In genomic region chr7:113120647-113121046, GRCh38 we compare ENCODE assay signal across 20 cellular contexts. TPM values are rescaled to one million over a fixed set of nuclear protein-coding genes. Genes with fewer than 3 reads are reported as not detected.
A peak's percentile ranks its signal among the peaks of the same experiment; 100 is the strongest.
DNase-seq lines count a peak whose midpoint lies in the region; ATAC-seq, FAIRE-seq and TF ChIP-seq lines count a peak whose summit lies in the region.
"Had no signal": no experiment of that assay in that cellular context is flagged by ENCODE, and none has a peak within 500 bp of the region (broad histone marks: within the 10 kb centered on the region; RNA-seq: fewer than 3 reads in every experiment).

No MANE protein-coding gene starts in this region.

- H3K4me3 Mint-ChIP-seq in natural killer cell treated with Interleukin-12 subunit alpha and Interleukin-12 subunit beta and Interleukin-15 and Interleukin-18, amount 100 ng/mL, for 72 hours: peak overlapping the region; percentile 92
- no peak overlapping the region for H3K4me3 Mint-ChIP-seq in natural killer cell
- H3K4me3 Mint-ChIP-seq in activated T-helper 1 cell treated with anti-CD3 and anti-CD28 coated beads, Interleukin-12 subunit alpha, Interleukin-12 subunit beta, Interleukin-2, Interleukin-4 antibody, amounts not matched to agents 30 ng/mL and 10 ng/mL and 1 ng/mL, durations not matched to agents 14 hours and 24 hours and 36 hours: peak overlapping the region; percentile 20
- H3K4me3 Mint-ChIP-seq: endodermal cell, neural progenitor cell had no signal

- H3K9me3 Mint-ChIP-seq in natural killer cell treated with Interleukin-12 subunit alpha and Interleukin-12 subunit beta and Interleukin-15 and Interleukin-18, amount 100 ng/mL, for 72 hours: no peaks in the 10 kb centered on the region
- no peaks in the 10 kb centered on the region for H3K9me3 Mint-ChIP-seq in natural killer cell
- no peaks in the 10 kb centered on the region for H3K9me3 Mint-ChIP-seq in activated T-helper 1 cell treated with anti-CD3 and anti-CD28 coated beads, Interleukin-12 subunit alpha, Interleukin-12 subunit beta, Interleukin-2, Interleukin-4 antibody, amounts not matched to agents 30 ng/mL and 10 ng/mL and 1 ng/mL, durations not matched to agents 14 hours and 24 hours and 36 hours
- H3K9me3 Mint-ChIP-seq: endodermal cell, neural progenitor cell, type B pancreatic cell had no signal

- no peak for TF ChIP-seq CTCF in natural killer cell (IDR thresholded peaks at IDR 0.05)

- no peak for ATAC-seq in natural killer cell treated with Interleukin-12 subunit alpha and Interleukin-12 subunit beta and Interleukin-15 and Interleukin-18, amount 100 ng/mL, for 72 hours
- ATAC-seq in natural killer cell: no peak
- no peak for ATAC-seq in HG02623 (IDR thresholded peaks at IDR 0.05; ENCODE audit: unreplicated experiment)
- ATAC-seq in HG03196 (IDR thresholded peaks at IDR 0.05; ENCODE audit: unreplicated experiment): no peak

- peaks cover 12 to 14% of the 10 kb centered on the region in 2 donors for H3K4me1 Mint-ChIP-seq in natural killer cell treated with Interleukin-12 subunit alpha and Interleukin-12 subunit beta and Interleukin-15 and Interleukin-18, amount 100 ng/mL, for 72 hours (ENCODE audit: low read depth in 2 of 2)
- H3K4me1 Mint-ChIP-seq in natural killer cell: peaks cover 12 to 15% of the 10 kb centered on the region in 2 donors
- H3K4me1 Mint-ChIP-seq in activated T-helper 1 cell treated with anti-CD3 and anti-CD28 coated beads, Interleukin-12 subunit alpha, Interleukin-12 subunit beta, Interleukin-2, Interleukin-4 antibody, amounts not matched to agents 30 ng/mL and 10 ng/mL and 1 ng/mL, durations not matched to agents 14 hours and 24 hours and 36 hours (ENCODE audit: low read depth): peaks cover 46% of the 10 kb centered on the region

- DNase-seq in natural killer cell treated with Interleukin-12 subunit alpha and Interleukin-12 subunit beta and Interleukin-15 and Interleukin-18, amount 100 ng/mL, for 72 hours (ENCODE audit: low spot score): no peak
- DNase-seq in natural killer cell: no peak
- DNase-seq in NOMO-1 treated with dmso at 0.1 percent for 144 hours (lab: John Stamatoyannopoulos, UW; ENCODE audit: unreplicated experiment): peak; percentile 1
- no peak for DNase-seq in activated T-helper 1 cell treated with anti-CD3 and anti-CD28 coated beads, Interleukin-12 subunit alpha, Interleukin-12 subunit beta, Interleukin-2, Interleukin-4 antibody, amounts not matched to agents 30 ng/mL and 10 ng/mL and 1 ng/mL, durations not matched to agents 14 hours and 24 hours and 36 hours (ENCODE audit: low spot score)
- no peak for DNase-seq in retina
- no peak for DNase-seq in HTR-8/SVneo (ENCODE audit: insufficient read length, low spot score)
- DNase-seq: activated effector memory CD4-positive, alpha-beta T cell treated with anti-CD3 and anti-CD28 coated beads, Interleukin-2, amount 50 U/mL, for 16 hours; amygdala; endodermal cell; hippocampal formation; kidney glomerular epithelial cell; midbrain; NCI-H1092 treated with DMSO at 0.1 percent for 48 hours; NCI-H748 treated with DMSO at 0.1 percent for 48 hours; stimulated activated naive CD4-positive, alpha-beta T cell had no signal

- peak overlapping the region in 1 of 2 donors; percentile 4 for H3K27ac Mint-ChIP-seq in natural killer cell treated with Interleukin-12 subunit alpha and Interleukin-12 subunit beta and Interleukin-15 and Interleukin-18, amount 100 ng/mL, for 72 hours
- no peak overlapping the region for H3K27ac Mint-ChIP-seq in natural killer cell
- H3K27ac Mint-ChIP-seq in activated T-helper 1 cell treated with anti-CD3 and anti-CD28 coated beads, Interleukin-12 subunit alpha, Interleukin-12 subunit beta, Interleukin-2, Interleukin-4 antibody, amounts not matched to agents 30 ng/mL and 10 ng/mL and 1 ng/mL, durations not matched to agents 14 hours and 24 hours and 36 hours: peak overlapping the region; percentile 68
- H3K27ac Mint-ChIP-seq: endodermal cell, neural progenitor cell, type B pancreatic cell had no signal

- H3K36me3 Mint-ChIP-seq in natural killer cell treated with Interleukin-12 subunit alpha and Interleukin-12 subunit beta and Interleukin-15 and Interleukin-18, amount 100 ng/mL, for 72 hours: no peaks in the 10 kb centered on the region
- H3K36me3 Mint-ChIP-seq in natural killer cell: no peaks in the 10 kb centered on the region
- peaks cover 9% of the 10 kb centered on the region for H3K36me3 Mint-ChIP-seq in activated T-helper 1 cell treated with anti-CD3 and anti-CD28 coated beads, Interleukin-12 subunit alpha, Interleukin-12 subunit beta, Interleukin-2, Interleukin-4 antibody, amounts not matched to agents 30 ng/mL and 10 ng/mL and 1 ng/mL, durations not matched to agents 14 hours and 24 hours and 36 hours (ENCODE audit: low read depth)

- no peak for FAIRE-seq in HTR-8/SVneo (lab: Jason Lieb, UNC)

- H3K27me3 Mint-ChIP-seq in natural killer cell treated with Interleukin-12 subunit alpha and Interleukin-12 subunit beta and Interleukin-15 and Interleukin-18, amount 100 ng/mL, for 72 hours: peaks cover 0 to 16% of the 10 kb centered on the region in 2 donors
- H3K27me3 Mint-ChIP-seq in natural killer cell (ENCODE audit: low read depth in 2 of 2): peaks cover 18 to 29% of the 10 kb centered on the region in 2 donors
- no peaks in the 10 kb centered on the region for H3K27me3 Mint-ChIP-seq in activated T-helper 1 cell treated with anti-CD3 and anti-CD28 coated beads, Interleukin-12 subunit alpha, Interleukin-12 subunit beta, Interleukin-2, Interleukin-4 antibody, amounts not matched to agents 30 ng/mL and 10 ng/mL and 1 ng/mL, durations not matched to agents 14 hours and 24 hours and 36 hours (ENCODE audit: insufficient read depth)
- H3K27me3 Mint-ChIP-seq: type B pancreatic cell had no signal

- intact Hi-C loops in natural killer cell (cut with micrococcal nuclease): no loop called here
- intact Hi-C loops in activated T-helper 1 cell treated with anti-CD3 and anti-CD28 coated beads, Interleukin-12 subunit alpha, Interleukin-12 subunit beta, Interleukin-2, Interleukin-4 antibody, amounts not matched to agents 30 ng/mL and 10 ng/mL and 1 ng/mL, durations not matched to agents 14 hours and 24 hours and 36 hours (cut with micrococcal nuclease): no loop called here

RNA-seq across cellular contexts. Expression of gene SMIM30, which starts 2.3 kb away (rescaled TPM):
- 10 to 100 TPM; 26.3 to 32.4 TPM for total RNA-seq in natural killer cell treated with Interleukin-12 subunit alpha and Interleukin-12 subunit beta and Interleukin-15 and Interleukin-18, amount 100 ng/mL, for 72 hours
- 1 to 10 TPM; 5.5 to 7.6 (median 6.6) TPM for total RNA-seq in natural killer cell
- total RNA-seq in activated T-helper 1 cell treated with anti-CD3 and anti-CD28 coated beads, Interleukin-12 subunit alpha, Interleukin-12 subunit beta, Interleukin-2, Interleukin-4 antibody, amounts not matched to agents 30 ng/mL and 10 ng/mL and 1 ng/mL, durations not matched to agents 14 hours and 24 hours and 36 hours: 32.4 and 36.8 TPM in 2 replicates

RNA-seq across cellular contexts. Expression of gene GPR85, which starts 34.0 kb away (rescaled TPM):
- under 1 TPM in 1 of 2 donors, not detected in 1; 0.08 TPM for total RNA-seq in natural killer cell treated with Interleukin-12 subunit alpha and Interleukin-12 subunit beta and Interleukin-15 and Interleukin-18, amount 100 ng/mL, for 72 hours
- total RNA-seq in natural killer cell: not detected
- not detected in 2 replicates for total RNA-seq in activated T-helper 1 cell treated with anti-CD3 and anti-CD28 coated beads, Interleukin-12 subunit alpha, Interleukin-12 subunit beta, Interleukin-2, Interleukin-4 antibody, amounts not matched to agents 30 ng/mL and 10 ng/mL and 1 ng/mL, durations not matched to agents 14 hours and 24 hours and 36 hours
- total RNA-seq: T-helper 1 cell treated with Interleukin-12 subunit alpha and Interleukin-12 subunit beta and Interleukin-4 antibody, amounts not matched to agents 30 ng/mL and 1 ng/mL, for 36 hours had no signal
